ENCODE assay signal across 1 cellular context in the genomic region with DNA sequence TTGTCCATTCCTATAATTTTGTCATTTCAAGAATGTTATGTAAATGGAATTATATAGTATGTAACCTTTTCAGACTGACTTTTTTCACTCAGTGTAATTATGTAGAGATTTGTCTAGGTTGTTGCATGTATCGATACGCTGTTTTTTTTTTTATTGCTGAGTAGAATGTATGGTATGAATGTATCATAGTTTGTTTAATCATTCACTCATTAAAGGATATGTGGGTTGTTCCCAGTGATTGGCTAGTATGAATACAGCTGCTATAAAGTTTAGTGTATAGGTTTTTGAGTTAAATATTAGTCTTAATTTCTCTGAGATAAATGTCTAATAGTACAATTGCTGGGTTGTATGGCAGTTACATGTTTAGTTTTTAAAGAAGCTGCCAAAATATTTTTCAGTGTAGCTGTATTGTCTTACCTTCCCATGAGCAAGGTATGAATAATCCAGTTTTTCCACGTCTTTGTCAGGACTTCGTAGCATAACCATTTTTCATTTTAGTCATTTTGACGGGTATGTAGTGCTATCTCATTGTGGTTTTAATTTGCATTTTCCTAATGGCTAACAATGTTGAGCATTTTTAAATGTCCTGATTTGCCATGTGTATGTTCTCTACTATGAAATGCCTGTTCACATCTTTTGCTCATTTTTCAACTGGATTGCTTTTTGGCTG.
TF ChIP-seq lines count a peak whose summit lies in the region.

No MANE protein-coding gene starts in this region.

TF ChIP-seq in K562, 482 proteins besides CTCF, POLR2A, EP300 and RAD21:
- TF ChIP-seq, protein P1, sequence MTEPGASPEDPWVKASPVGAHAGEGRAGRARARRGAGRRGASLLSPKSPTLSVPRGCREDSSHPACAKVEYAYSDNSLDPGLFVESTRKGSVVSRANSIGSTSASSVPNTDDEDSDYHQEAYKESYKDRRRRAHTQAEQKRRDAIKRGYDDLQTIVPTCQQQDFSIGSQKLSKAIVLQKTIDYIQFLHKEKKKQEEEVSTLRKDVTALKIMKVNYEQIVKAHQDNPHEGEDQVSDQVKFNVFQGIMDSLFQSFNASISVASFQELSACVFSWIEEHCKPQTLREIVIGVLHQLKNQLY (CRISPR knock-in tag; conservative IDR thresholded peaks at IDR 0.05) = no peak
- 0 out of 2 replicates have a peak, but pooled peaks have one; percentile 22 for TF ChIP-seq NFE2 (IDR thresholded peaks at IDR 0.05; ENCODE audit: low read depth)
TF ChIP-seq in K562: peak in this region for 1.
